Comparison of ENCODE assay signal across 13 cellular contexts in the genomic region with DNA sequence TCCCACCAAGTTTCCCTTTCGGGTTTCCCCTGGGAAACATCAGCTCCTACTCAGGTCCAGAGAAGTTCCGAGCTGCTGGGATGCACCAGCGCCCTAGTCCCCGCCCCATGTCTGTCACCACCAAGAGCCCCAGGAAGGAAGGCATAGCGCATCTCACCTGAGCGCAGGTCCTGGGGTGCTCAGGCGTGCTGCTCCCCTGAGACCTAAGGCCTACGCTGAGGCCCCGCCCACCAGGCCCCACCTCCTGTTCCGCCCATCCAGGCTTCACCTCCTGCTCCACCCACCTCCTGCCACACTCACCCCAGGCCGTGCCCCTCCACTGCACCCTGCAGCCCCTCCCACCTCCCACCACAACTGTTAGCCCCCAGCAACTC. TPM values are rescaled to one million over a fixed set of nuclear protein-coding genes. Genes with fewer than 3 reads are reported as not detected.
A peak's percentile ranks its signal among the peaks of the same experiment; 100 is the strongest.
DNase-seq lines count a peak whose midpoint lies in the region; ATAC-seq and TF ChIP-seq lines count a peak whose summit lies in the region.
"Had no signal": no experiment of that assay in that cellular context is flagged by ENCODE, and none has a peak within 500 bp of the region (broad histone marks: within the 10 kb centered on the region; RNA-seq: fewer than 3 reads in every experiment).

No MANE protein-coding gene starts in this region.

- H3K9me3 ChIP-seq in MM.1S (replicated peaks; ENCODE audit: insufficient read depth, low read length) (no peaks in the 10 kb centered on the region), spleen (no peaks in the 10 kb centered on the region)

- DNase-seq in NCI-H82 (lab: John Stamatoyannopoulos, UW) (peak; percentile 27), NCI-H82 treated with DMSO at 0.1 percent for 48 hours (lab: John Stamatoyannopoulos, UW; ENCODE audit: unreplicated experiment) (no peak), MM.1S (peak; percentile 58), spleen (peak; percentile 85), COLO829 (ENCODE audit: low spot score) (no peak)
- DNase-seq in activated naive CD4-positive, alpha-beta T cell treated with anti-CD3 and anti-CD28 coated beads for 36 hours = peak; percentile 15
- DNase-seq: activated CD8-positive, alpha-beta memory T cell treated with anti-CD3 and anti-CD28 coated beads, Interleukin-2, amount 50 U/mL, for 4 hours; KG1 had no signal

- TF ChIP-seq CTCF in MM.1S (IDR thresholded peaks at IDR 0.05; ENCODE audit: low read length) = no peak
- no peak for TF ChIP-seq CTCF in spleen (IDR thresholded peaks at IDR 0.05 in 8 of 11, conservative IDR thresholded peaks at IDR 0.05 in 3 of 11)

- peaks cover 88% of the 10 kb centered on the region for H3K27me3 ChIP-seq in MM.1S (replicated peaks; ENCODE audit: insufficient read depth, low read length)
- H3K27me3 ChIP-seq in spleen (replicated peaks in 1 of 7) = peaks cover 0 to 44% (median 19%) of the 10 kb centered on the region in 7 donors

- no peaks in the 10 kb centered on the region for H4K20me1 ChIP-seq in MM.1S (ENCODE audit: insufficient read depth, low read length)

- CTCF ChIA-PET in activated naive CD4-positive, alpha-beta T cell treated with anti-CD3 and anti-CD28 coated beads for 36 hours (lab: Charles Lee) = interaction anchor here (1.4 kb wide), 1 partner anchor 8 kb away, joined by 3 read pairs; no protein-coding TSS in a partner anchor

- no peaks in the 10 kb centered on the region for H3K27me3 Mint-ChIP-seq in activated naive CD4-positive, alpha-beta T cell treated with anti-CD3 and anti-CD28 coated beads for 36 hours (ENCODE audit: low read depth)

- H3K4me3 Mint-ChIP-seq in activated naive CD4-positive, alpha-beta T cell treated with anti-CD3 and anti-CD28 coated beads for 36 hours = no peak overlapping the region

- H3K4me3 ChIP-seq in MM.1S (ENCODE audit: low read length) = peak overlapping the region; percentile 39; the same call in 1 of the 2 replicates
- peak overlapping the region in 1 of 8 donors; percentile 6 for H3K4me3 ChIP-seq in spleen
- H3K4me3 ChIP-seq: PC-9 had no signal

- H3K27ac ChIP-seq in MM.1S (ENCODE audit: low read length) = no peak overlapping the region
- no peak overlapping the region for H3K27ac ChIP-seq in spleen
- H3K27ac ChIP-seq: PC-9 had no signal

- H2AFZ ChIP-seq in MM.1S (ENCODE audit: low read length) = no peak overlapping the region; the same call in 1 of the 2 replicates
- H2AFZ ChIP-seq: PC-9 had no signal

- ATAC-seq in GM21390 (IDR thresholded peaks at IDR 0.05; ENCODE audit: unreplicated experiment) (no peak), GM21381 (IDR thresholded peaks at IDR 0.05; ENCODE audit: unreplicated experiment) (no peak)

- no peaks in the 10 kb centered on the region for H3F3A ChIP-seq in MM.1S (ENCODE audit: insufficient read depth, low read length)

- H3K27ac Mint-ChIP-seq in activated naive CD4-positive, alpha-beta T cell treated with anti-CD3 and anti-CD28 coated beads for 36 hours = no peak overlapping the region
- H3K27ac Mint-ChIP-seq: progenitor cell of endocrine pancreas had no signal

- H3K9me2 ChIP-seq in MM.1S (replicated peaks; ENCODE audit: insufficient read depth, low read length) = no peaks in the 10 kb centered on the region

- no peak for TF ChIP-seq POLR2A in spleen (IDR thresholded peaks at IDR 0.05)

- H3K79me2 ChIP-seq in MM.1S (ENCODE audit: low read length) = no peaks in the 10 kb centered on the region

- intact Hi-C loops in activated naive CD4-positive, alpha-beta T cell treated with anti-CD3 and anti-CD28 coated beads for 36 hours (cut with micrococcal nuclease) = no loop called here
- intact Hi-C loops in spleen (cut with DNase I; ENCODE audit: low total_unique reads) = no loop called here

- no peaks in the 10 kb centered on the region for H3K9me3 Mint-ChIP-seq in activated naive CD4-positive, alpha-beta T cell treated with anti-CD3 and anti-CD28 coated beads for 36 hours

- no peak overlapping the region for H3K9ac ChIP-seq in MM.1S (ENCODE audit: low read length)

- H3K36me3 ChIP-seq in MM.1S (replicated peaks; ENCODE audit: insufficient read depth, low read length) (no peaks in the 10 kb centered on the region), spleen (no peaks in the 10 kb centered on the region)

- peak overlapping the region; percentile 55; the same call in 1 of the 2 replicates for H3K4me2 ChIP-seq in MM.1S (ENCODE audit: low read depth, low read length)
- H3K4me2 ChIP-seq: PC-9 had no signal

- no peaks in the 10 kb centered on the region for H3K36me3 Mint-ChIP-seq in activated naive CD4-positive, alpha-beta T cell treated with anti-CD3 and anti-CD28 coated beads for 36 hours (ENCODE audit: low read depth)

- 40 to 68% (median 50%) methylated on average over 6 to 11 of the region's 11 CpGs for WGBS in spleen, 5 donors

- no peaks in the 10 kb centered on the region for H3K4me1 ChIP-seq in MM.1S (ENCODE audit: low read length)
- peaks cover 0 to 4% (median 0%) of the 10 kb centered on the region in 6 donors for H3K4me1 ChIP-seq in spleen

- H3K4me1 Mint-ChIP-seq in activated naive CD4-positive, alpha-beta T cell treated with anti-CD3 and anti-CD28 coated beads for 36 hours (ENCODE audit: low read depth) = no peaks in the 10 kb centered on the region

RNA-seq across cellular contexts. Expression of a gene that starts 1.2 kb away (rescaled TPM):
- 1 to 10 TPM; 4.2 to 5.1 TPM for total RNA-seq in activated naive CD4-positive, alpha-beta T cell treated with anti-CD3 and anti-CD28 coated beads for 36 hours
- total RNA-seq in spleen = 1 to 10 TPM; 1.9 to 6.6 (median 2.4) TPM
- polyA plus RNA-seq in spleen = 1 to 10 TPM; 1.7 to 1.9 (median 1.8) TPM

RNA-seq across cellular contexts. Expression of a gene that starts 13.7 kb away (rescaled TPM):
- total RNA-seq in activated naive CD4-positive, alpha-beta T cell treated with anti-CD3 and anti-CD28 coated beads for 36 hours = not detected
- not detected for total RNA-seq in spleen
- polyA plus RNA-seq in spleen = not detected
- total RNA-seq: A673, PC-9 had no signal

RNA-seq across cellular contexts. Expression of a gene that starts 30.2 kb away (rescaled TPM):
- 10 to 100 TPM; 12.3 to 13.0 TPM for total RNA-seq in activated naive CD4-positive, alpha-beta T cell treated with anti-CD3 and anti-CD28 coated beads for 36 hours
- total RNA-seq in spleen = 10 to 100 TPM; 13.4 to 20.4 (median 16.0) TPM
- polyA plus RNA-seq in spleen = 10 to 100 TPM; 11.2 to 16.8 (median 13.9) TPM

RNA-seq across cellular contexts. Expression of a gene that starts 31.0 kb away (rescaled TPM):
- 100 to 1,000 TPM; 221 TPM for total RNA-seq in activated naive CD4-positive, alpha-beta T cell treated with anti-CD3 and anti-CD28 coated beads for 36 hours
- 100 to 1,000 TPM; 207 to 342 (median 270) TPM for total RNA-seq in spleen
- polyA plus RNA-seq in spleen = 100 to 1,000 TPM; 104 to 195 (median 121) TPM

RNA-seq across cellular contexts. Expression of a gene that starts 40.4 kb away (rescaled TPM):
- total RNA-seq in activated naive CD4-positive, alpha-beta T cell treated with anti-CD3 and anti-CD28 coated beads for 36 hours = 1 to 10 TPM; 5.8 to 6.8 TPM
- total RNA-seq in spleen = 10 to 100 TPM in 6 of 7 donors, 1 to 10 TPM in 1; 7.1 to 31.4 (median 21.9) TPM
- 10 to 100 TPM; 29.0 to 38.7 (median 30.2) TPM for polyA plus RNA-seq in spleen

Comparison
In these comparisons a context has a peak if more than half of its experiments do, and no peak if none do; other contexts are left out.
1. DNase-seq: peak in NCI-H82 (single experiment), MM.1S (single experiment), activated naive CD4-positive, alpha-beta T cell treated with anti-CD3 and anti-CD28 coated beads for 36 hours (single experiment) and spleen (single experiment); none in NCI-H82 treated with DMSO at 0.1 percent for 48 hours (single experiment) and COLO829 (single experiment).